In genomic region chr2:210502997-210503621, GRCh38 we compare ENCODE assay signal across 2 cellular contexts.
TF ChIP-seq lines count a peak whose summit lies in the region.

No MANE protein-coding gene starts in this region.

TF ChIP-seq in HEK293, 187 proteins besides CTCF, POLR2A, EP300 and RAD21 (continued from another document):
- TF ChIP-seq PRDM2 (tag by site-specific recombination; IDR thresholded peaks at IDR 0.05; ENCODE audit: borderline replicate concordance), result no peak

TF ChIP-seq in H1, 55 proteins besides CTCF, POLR2A, EP300 and RAD21 (continued from another document):
- TF ChIP-seq, protein P1, sequence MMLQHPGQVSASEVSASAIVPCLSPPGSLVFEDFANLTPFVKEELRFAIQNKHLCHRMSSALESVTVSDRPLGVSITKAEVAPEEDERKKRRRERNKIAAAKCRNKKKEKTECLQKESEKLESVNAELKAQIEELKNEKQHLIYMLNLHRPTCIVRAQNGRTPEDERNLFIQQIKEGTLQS (IDR thresholded peaks at IDR 0.05; ENCODE audit: insufficient read depth, low read depth, low read length), result no peak
TF ChIP-seq in H1: peak in this region for 0.
